Comparison of ENCODE assay signal across 11 cellular contexts in the genomic region with DNA sequence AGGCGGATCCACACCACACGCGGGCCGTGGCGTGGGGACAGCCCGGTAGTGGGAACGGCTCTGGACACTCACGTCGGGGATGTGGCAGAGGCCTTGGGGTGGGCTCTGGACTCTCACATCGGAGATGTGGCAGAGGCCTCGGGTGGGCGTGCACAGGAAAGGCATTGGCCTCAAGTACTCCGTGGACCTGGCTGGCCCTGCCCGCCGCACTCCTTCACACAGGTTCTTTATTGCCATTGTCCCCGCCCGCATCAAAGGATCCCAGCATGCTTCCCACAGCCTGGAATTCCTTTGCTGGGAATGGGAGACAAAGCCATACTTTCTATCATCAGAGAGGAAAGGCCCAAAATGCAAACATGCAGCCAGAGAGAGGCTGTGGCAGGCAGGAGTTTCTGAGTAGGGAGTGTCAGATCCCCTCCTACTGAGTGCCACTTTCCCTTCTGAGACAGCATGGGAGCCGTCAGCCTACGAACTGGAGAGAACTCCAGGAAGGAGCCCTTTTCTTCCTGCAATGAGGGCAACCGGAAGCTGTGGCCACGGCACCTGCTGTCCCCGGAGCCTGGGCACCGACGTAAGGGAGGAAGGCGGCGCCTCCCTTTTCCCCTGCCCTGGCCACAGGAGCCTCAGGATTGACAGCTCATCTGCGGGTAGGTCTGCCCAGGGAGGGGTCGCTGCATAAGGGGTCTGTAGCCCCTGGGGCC. TPM values are rescaled to one million over a fixed set of nuclear protein-coding genes. Genes with fewer than 3 reads are reported as not detected.
DNase-seq lines count a peak whose midpoint lies in the region; ATAC-seq, FAIRE-seq and TF ChIP-seq lines count a peak whose summit lies in the region.
"Had no signal": no experiment of that assay in that cellular context is flagged by ENCODE, and none has a peak within 500 bp of the region (broad histone marks: within the 10 kb centered on the region; RNA-seq: fewer than 3 reads in every experiment).

No MANE protein-coding gene starts in this region.

- peaks cover 6% of the 10 kb centered on the region for H3K27me3 Mint-ChIP-seq in activated CD4-positive, alpha-beta T cell treated with anti-CD3 and anti-CD28 coated beads for 36 hours
- H3K27me3 Mint-ChIP-seq in stimulated activated memory B cell treated with anti-CD40 and anti-IgM and Interleukin-4, amounts not matched to agents 10 μg/mL and 1 μg/mL and 100 μg/mL, for 72 hours, result peaks cover 26% of the 10 kb centered on the region

- POLR2A ChIA-PET in activated CD4-positive, alpha-beta T cell treated with anti-CD3 and anti-CD28 coated beads for 36 hours (lab: Charles Lee), result interaction anchor here (0.6 kb wide), 3 partner anchors 11 to 267 kb away, joined by 3 read pairs; no protein-coding TSS in a partner anchor

- peak overlapping the region; percentile 68 for H3K4me3 Mint-ChIP-seq in activated CD4-positive, alpha-beta T cell treated with anti-CD3 and anti-CD28 coated beads for 36 hours
- H3K4me3 Mint-ChIP-seq in stimulated activated memory B cell treated with anti-CD40 and anti-IgM and Interleukin-4, amounts not matched to agents 10 μg/mL and 1 μg/mL and 100 μg/mL, for 72 hours, result peak overlapping the region; percentile 83

- ATAC-seq in activated CD4-positive, alpha-beta T cell treated with anti-CD3 and anti-CD28 coated beads for 36 hours, result no peak
- ATAC-seq in stimulated activated memory B cell treated with anti-CD40 and anti-IgM and Interleukin-4, amounts not matched to agents 10 μg/mL and 1 μg/mL and 100 μg/mL, for 72 hours, result no peak
- no peak for ATAC-seq in HG03442 (IDR thresholded peaks at IDR 0.05; ENCODE audit: unreplicated experiment)

- no peak for TF ChIP-seq POLR2A in adrenal gland (IDR thresholded peaks at IDR 0.05)

- peak overlapping the region; percentile 93 for H3K27ac Mint-ChIP-seq in activated CD4-positive, alpha-beta T cell treated with anti-CD3 and anti-CD28 coated beads for 36 hours
- peak overlapping the region; percentile 88 for H3K27ac Mint-ChIP-seq in stimulated activated memory B cell treated with anti-CD40 and anti-IgM and Interleukin-4, amounts not matched to agents 10 μg/mL and 1 μg/mL and 100 μg/mL, for 72 hours

- 72 to 86% (median 74%) methylated on average over 12 to 28 of the region's 28 CpGs for WGBS in adrenal gland, 4 donors

- H3K27ac ChIP-seq in adrenal gland, result no peak overlapping the region

- no peaks in the 10 kb centered on the region for H3K27me3 ChIP-seq in adrenal gland

- no peaks in the 10 kb centered on the region for H3K9me3 Mint-ChIP-seq in activated CD4-positive, alpha-beta T cell treated with anti-CD3 and anti-CD28 coated beads for 36 hours (ENCODE audit: low read depth)
- H3K9me3 Mint-ChIP-seq in stimulated activated memory B cell treated with anti-CD40 and anti-IgM and Interleukin-4, amounts not matched to agents 10 μg/mL and 1 μg/mL and 100 μg/mL, for 72 hours, result no peaks in the 10 kb centered on the region

- H3K36me3 Mint-ChIP-seq in activated CD4-positive, alpha-beta T cell treated with anti-CD3 and anti-CD28 coated beads for 36 hours (ENCODE audit: low read depth), result no peaks in the 10 kb centered on the region
- no peaks in the 10 kb centered on the region for H3K36me3 Mint-ChIP-seq in stimulated activated memory B cell treated with anti-CD40 and anti-IgM and Interleukin-4, amounts not matched to agents 10 μg/mL and 1 μg/mL and 100 μg/mL, for 72 hours

- no peaks in the 10 kb centered on the region for H3K36me3 ChIP-seq in adrenal gland (replicated peaks in 1 of 2)

- H3K9me3 ChIP-seq in adrenal gland (replicated peaks in 1 of 3), result no peaks in the 10 kb centered on the region

- intact Hi-C loops in activated CD4-positive, alpha-beta T cell treated with anti-CD3 and anti-CD28 coated beads for 36 hours (cut with DNase I, micrococcal nuclease), result loop anchor here (2.0 to 10.0 kb wide), 6 partner anchors 81 to 585 kb away; partner anchors contain the start of genes GDI2 (in 1 of the 2) and IL15RA (in 1 of the 2)
- intact Hi-C loops in adrenal gland (cut with DNase I), result loop anchor here in 1 of 2 donors (10.0 kb wide), 1 partner anchor 45 kb away; no protein-coding TSS in a partner anchor

- no peak overlapping the region for H3K4me3 ChIP-seq in adrenal gland

- no peak for FAIRE-seq in D721Med (lab: Jason Lieb, UNC)

- peaks cover 0 to 1% of the 10 kb centered on the region in 2 donors for H3K4me1 ChIP-seq in adrenal gland (replicated peaks in 1 of 2)

- CTCF ChIA-PET in activated CD4-positive, alpha-beta T cell treated with anti-CD3 and anti-CD28 coated beads for 36 hours (lab: Charles Lee), result interaction anchor here (0.7 to 1.5 kb wide), 4 partner anchors 21 to 268 kb away, joined by 4 to 8 read pairs (median 4); partner anchors contain the start of gene PFKFB3

- peak; percentile 68 for DNase-seq in activated CD4-positive, alpha-beta T cell treated with anti-CD3 and anti-CD28 coated beads for 36 hours
- no peak for DNase-seq in activated CD4-positive, alpha-beta T cell treated with anti-CD3 and anti-CD28 coated beads for 4 hours
- DNase-seq in SW480 (ENCODE audit: low spot score) (peak; percentile 78), adrenal gland (no peak), D721Med (ENCODE audit: insufficient read length, low spot score) (no peak)
- DNase-seq in effector CD4-positive, alpha-beta T cell, result peak; percentile 26
- DNase-seq: activated CD4-positive, CD25-positive, alpha-beta regulatory T cell; left cardiac atrium; NCI-H345 had no signal

- H3K4me1 Mint-ChIP-seq in activated CD4-positive, alpha-beta T cell treated with anti-CD3 and anti-CD28 coated beads for 36 hours, result peaks cover 83% of the 10 kb centered on the region
- H3K4me1 Mint-ChIP-seq in stimulated activated memory B cell treated with anti-CD40 and anti-IgM and Interleukin-4, amounts not matched to agents 10 μg/mL and 1 μg/mL and 100 μg/mL, for 72 hours, result peaks cover 64% of the 10 kb centered on the region

- TF ChIP-seq CTCF in adrenal gland (IDR thresholded peaks at IDR 0.05) (no peak), D721Med (IDR thresholded peaks at IDR 0.05; ENCODE audit: insufficient read depth, missing control alignments) (no peak)

RNA-seq across cellular contexts. Expression of gene RBM17, which starts 51.5 kb away (rescaled TPM):
- 100 to 1,000 TPM; 206 to 246 TPM for total RNA-seq in activated CD4-positive, alpha-beta T cell treated with anti-CD3 and anti-CD28 coated beads for 36 hours
- total RNA-seq in adrenal gland, result 10 to 100 TPM; 31.9 to 72.1 (median 60.6) TPM
- polyA plus RNA-seq in adrenal gland, result 100 to 1,000 TPM in 2 of 3 donors, 10 to 100 TPM in 1; 92.4 to 123 (median 101) TPM

Comparison
In these comparisons a context has a peak if more than half of its experiments do, and no peak if none do; other contexts are left out.
1. DNase-seq: peak in activated CD4-positive, alpha-beta T cell treated with anti-CD3 and anti-CD28 coated beads for 36 hours (single experiment), SW480 (single experiment) and effector CD4-positive, alpha-beta T cell (single experiment); none in activated CD4-positive, alpha-beta T cell treated with anti-CD3 and anti-CD28 coated beads for 4 hours (0 of 2), adrenal gland (0 of 7) and D721Med (single experiment).